ENCODE assay signal across 9 cellular contexts in genomic region chr3:46359748-46360509, GRCh38. TPM values are rescaled to one million over a fixed set of nuclear protein-coding genes. Genes with fewer than 3 reads are reported as not detected.
A peak's percentile ranks its signal among the peaks of the same experiment; 100 is the strongest.
DNase-seq lines count a peak whose midpoint lies in the region; ATAC-seq and TF ChIP-seq lines count a peak whose summit lies in the region.
"Had no signal": no experiment of that assay in that cellular context is flagged by ENCODE, and none has a peak within 500 bp of the region (broad histone marks: within the 10 kb centered on the region; RNA-seq: fewer than 3 reads in every experiment).

No MANE protein-coding gene starts in this region.

- no peak overlapping the region for H2BK120ac ChIP-seq in mesenchymal stem cell (ENCODE audit: low read depth, low read length)

- no peaks in the 10 kb centered on the region for H3K9me3 ChIP-seq in mesenchymal stem cell (ENCODE audit: control insufficient read depth, low read length)
- H3K9me3 ChIP-seq: heart left ventricle had no signal

- peak; percentile 66 for ATAC-seq in HG03159 (IDR thresholded peaks at IDR 0.05; ENCODE audit: unreplicated experiment)

- no peak overlapping the region for H2AK5ac ChIP-seq in mesenchymal stem cell (ENCODE audit: low read length, severe bottlenecking)

- H3K27ac ChIP-seq in mesenchymal stem cell (ENCODE audit: low read length, poor library complexity, severe bottlenecking), result no peak overlapping the region

- no peak overlapping the region for H2BK5ac ChIP-seq in mesenchymal stem cell (ENCODE audit: low read depth, low read length, poor library complexity, severe bottlenecking)

- no peak overlapping the region for H3K14ac ChIP-seq in mesenchymal stem cell (ENCODE audit: low read length in 2 of 2)

- no peak overlapping the region for H3K23ac ChIP-seq in mesenchymal stem cell (ENCODE audit: low read length in 2 of 2)

- no peaks in the 10 kb centered on the region for H3K4me1 Mint-ChIP-seq in glutamatergic neuron (ENCODE audit: low read depth, unreplicated experiment)

- H3K4me2 ChIP-seq in mesenchymal stem cell (ENCODE audit: low read length, poor library complexity, severe bottlenecking), result no peak overlapping the region

- no peak overlapping the region for H2BK15ac ChIP-seq in mesenchymal stem cell (ENCODE audit: low read depth, poor library complexity, severe bottlenecking)

- H4K91ac ChIP-seq in mesenchymal stem cell (ENCODE audit: low read length), result no peak overlapping the region

- no peak overlapping the region for H3K27ac Mint-ChIP-seq in glutamatergic neuron (ENCODE audit: unreplicated experiment)

- H3K4me1 ChIP-seq in mesenchymal stem cell (ENCODE audit: control insufficient read depth, insufficient read depth, low read depth, low read length), result no peaks in the 10 kb centered on the region

- no peaks in the 10 kb centered on the region for H3K36me3 ChIP-seq in mesenchymal stem cell (ENCODE audit: control insufficient read depth in 1 of 2, insufficient read depth in 2 of 2, low read depth in 1 of 2, low read length in 2 of 2)
- H3K36me3 ChIP-seq: heart left ventricle had no signal

- H3K4me3 Mint-ChIP-seq in glutamatergic neuron (ENCODE audit: unreplicated experiment), result no peak overlapping the region

- no peak overlapping the region for H3K4ac ChIP-seq in mesenchymal stem cell (ENCODE audit: low read depth in 1 of 2, low read length in 2 of 2)

- H4K8ac ChIP-seq in mesenchymal stem cell (ENCODE audit: low read length), result no peak overlapping the region

- no peaks in the 10 kb centered on the region for H3K9me3 Mint-ChIP-seq in glutamatergic neuron (ENCODE audit: unreplicated experiment)

- H3K4me3 ChIP-seq in mesenchymal stem cell (ENCODE audit: insufficient read depth in 1 of 2, low read depth in 1 of 2, low read length in 2 of 2), result peak overlapping the region in 1 of 2 experiments; percentile 43

- WGBS in mesenchymal stem cell, result 83% methylated on average over 10 of the region's 11 CpGs

- H3K18ac ChIP-seq in mesenchymal stem cell (ENCODE audit: low read depth in 1 of 2, low read length in 2 of 2), result no peak overlapping the region

- no peaks in the 10 kb centered on the region for H3K36me3 Mint-ChIP-seq in glutamatergic neuron (ENCODE audit: unreplicated experiment)

- peaks cover 37 to 40% of the 10 kb centered on the region in 2 experiments for H3K27me3 ChIP-seq in mesenchymal stem cell (ENCODE audit: control insufficient read depth in 1 of 2, insufficient read depth in 1 of 2, low read length in 2 of 2)

- peaks cover 2% of the 10 kb centered on the region for H3K27me3 Mint-ChIP-seq in glutamatergic neuron (ENCODE audit: unreplicated experiment)

- H3K79me1 ChIP-seq in mesenchymal stem cell (replicated peaks; ENCODE audit: low read length, poor library complexity, severe bottlenecking), result no peaks in the 10 kb centered on the region

- DNase-seq in DMS79 treated with DMSO at 0.1 percent for 48 hours (lab: John Stamatoyannopoulos, UW) (peak; percentile 1), DMS79 (lab: John Stamatoyannopoulos, UW) (no peak), RPMI8226 (peak; percentile 92), mesenchymal stem cell (no peak), T-helper 9 cell (no peak), glutamatergic neuron (no peak), AG08396 (ENCODE audit: low spot score) (no peak)
- DNase-seq: heart left ventricle had no signal

- H3K9ac ChIP-seq in mesenchymal stem cell (ENCODE audit: low read length), result peak overlapping the region; percentile 18

- H2BK12ac ChIP-seq in mesenchymal stem cell (ENCODE audit: low read length in 2 of 2), result no peak overlapping the region

- no peak for TF ChIP-seq CTCF in glutamatergic neuron (IDR thresholded peaks at IDR 0.05; ENCODE audit: partially characterized antibody, unreplicated experiment)

- H2AFZ ChIP-seq in mesenchymal stem cell (ENCODE audit: low read depth, low read length), result no peak overlapping the region

RNA-seq across cellular contexts. Expression of gene CCR2, which starts 6.0 kb away (rescaled TPM):
- polyA plus RNA-seq in mesenchymal stem cell (2013, experiment 1 of 2), result not detected
- polyA plus RNA-seq in mesenchymal stem cell (2013, experiment 2 of 2), result not detected
- not detected for total RNA-seq in glutamatergic neuron (ENCODE audit: unreplicated experiment)

RNA-seq across cellular contexts. Expression of gene CCR5, which starts 10.8 kb away (rescaled TPM):
- not detected for polyA plus RNA-seq in mesenchymal stem cell (2013, experiment 1 of 2)
- not detected for polyA plus RNA-seq in mesenchymal stem cell (2013, experiment 2 of 2)
- not detected for total RNA-seq in glutamatergic neuron (ENCODE audit: unreplicated experiment)

RNA-seq across cellular contexts. Expression of gene CCRL2, which starts 47.1 kb away (rescaled TPM):
- 0.08 TPM for polyA plus RNA-seq in mesenchymal stem cell (2013, experiment 1 of 2)
- 0.08 TPM for polyA plus RNA-seq in mesenchymal stem cell (2013, experiment 2 of 2)
- not detected for total RNA-seq in glutamatergic neuron (ENCODE audit: unreplicated experiment)

Comparison
In these comparisons a context has a peak if more than half of its experiments do, and no peak if none do; other contexts are left out.
1. DNase-seq: peak in DMS79 treated with DMSO at 0.1 percent for 48 hours (single experiment) and RPMI8226 (single experiment); none in DMS79 (single experiment), mesenchymal stem cell (single experiment), T-helper 9 cell (single experiment), glutamatergic neuron (single experiment) and AG08396 (single experiment).